ENCODE assay signal across 30 cellular contexts in the genomic region with DNA sequence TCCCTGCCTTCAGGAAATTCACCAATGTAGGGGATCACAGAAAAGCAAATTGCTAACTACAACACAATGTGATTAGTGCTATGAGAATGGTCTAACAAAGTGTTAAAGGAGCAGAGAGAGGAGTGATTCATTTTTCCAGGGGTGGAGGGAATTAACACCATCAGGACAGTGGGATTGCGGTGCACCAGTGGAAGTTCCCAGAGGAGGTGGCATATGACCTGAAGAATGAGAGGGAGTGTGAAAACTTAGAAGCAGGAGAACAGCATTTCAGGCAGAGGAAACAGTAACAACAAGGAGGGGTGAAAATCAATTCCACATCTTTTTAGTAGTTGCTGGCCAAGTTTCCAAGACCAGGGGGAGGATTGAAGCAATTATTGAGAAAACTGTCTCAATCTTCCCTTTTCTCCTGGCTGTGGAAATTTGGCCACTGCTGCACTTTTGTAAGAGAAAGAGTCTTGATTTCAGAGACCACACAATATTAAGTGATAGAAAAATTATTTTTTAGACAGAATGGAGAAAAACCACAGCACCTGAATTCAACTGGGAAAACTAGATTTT. TPM values are rescaled to one million over a fixed set of nuclear protein-coding genes. Genes with fewer than 3 reads are reported as not detected.
"Had no signal": no experiment of that assay in that cellular context is flagged by ENCODE, and none has a peak within 500 bp of the region (broad histone marks: within the 10 kb centered on the region; RNA-seq: fewer than 3 reads in every experiment).

No MANE protein-coding gene starts in this region.

- H3K4me1 Mint-ChIP-seq: activated B cell treated with CpG ODN at 0.5 μM for 24 hours, T-helper 17 cell had no signal

- H2AFZ ChIP-seq: hepatocyte had no signal

- H3K79me2 ChIP-seq: hepatocyte had no signal

- H3K4me3 Mint-ChIP-seq: activated B cell treated with CpG ODN at 0.5 μM for 24 hours; activated T-cell treated with anti-CD3 and anti-CD28 coated beads, Interleukin-2, amount 50 U/mL, for 72 hours; effector memory CD8-positive, alpha-beta T cell; nephron progenitor cell; T-helper 17 cell had no signal

- ATAC-seq: activated naive CD4-positive, alpha-beta T cell treated with anti-CD3 and anti-CD28 coated beads, Interleukin-2, amount 50 U/mL, for 72 hours; activated T-cell treated with anti-CD3 and anti-CD28 coated beads, Interleukin-2, amount 50 U/mL, for 72 hours; body of pancreas; effector memory CD8-positive, alpha-beta T cell; mucosa of descending colon; T-helper 17 cell had no signal

- H3K36me3 Mint-ChIP-seq: activated naive CD4-positive, alpha-beta T cell treated with anti-CD3 and anti-CD28 coated beads, Interleukin-2, amount 50 U/mL, for 72 hours had no signal

- H3K4me1 ChIP-seq: body of pancreas, left ventricle myocardium inferior, pancreas, prostate gland, spleen, transverse colon had no signal

- H3K9me3 ChIP-seq: body of pancreas, mucosa of descending colon, pancreas, prostate gland, transverse colon had no signal

- H3K36me3 ChIP-seq: left ventricle myocardium inferior, pancreas, prostate gland, spleen, transverse colon had no signal

- H3K27me3 ChIP-seq: body of pancreas, hepatocyte, pancreas, spleen, transverse colon had no signal

- DNase-seq: activated B cell treated with CpG ODN at 0.5 μM for 24 hours; activated CD4-positive, alpha-beta T cell treated with anti-CD3 and anti-CD28 coated beads, Interleukin-2, amount 50 U/mL, for 4 hours; activated naive CD4-positive, alpha-beta T cell; activated T-cell treated with anti-CD3 and anti-CD28 coated beads for 4 hours; activated T-cell treated with anti-CD3 and anti-CD28 coated beads, Interleukin-2, amount 50 U/mL, for 72 hours; anterior cingulate cortex; body of pancreas; dorsolateral prefrontal cortex; effector memory CD8-positive, alpha-beta T cell; erythroblast; islet precursor cell; left ventricle myocardium inferior; mesendoderm; mucosa of descending colon; nephron progenitor cell; pancreas; spleen; stimulated activated naive CD4-positive, alpha-beta T cell; T-helper 17 cell; transverse colon had no signal

- H3K27ac ChIP-seq: body of pancreas, coronary artery, dorsolateral prefrontal cortex, hepatocyte, left ventricle myocardium inferior, pancreas, prostate gland, spleen, transverse colon had no signal

- H3K9me3 Mint-ChIP-seq: nephron progenitor cell had no signal

- H3K4me3 ChIP-seq: body of pancreas, coronary artery, dorsolateral prefrontal cortex, hepatocyte, left ventricle myocardium inferior, lung, mucosa of descending colon, pancreas, prostate gland, spleen, transverse colon had no signal

- H3K27ac Mint-ChIP-seq: activated B cell treated with CpG ODN at 0.5 μM for 24 hours; activated naive CD4-positive, alpha-beta T cell treated with anti-CD3 and anti-CD28 coated beads, Interleukin-2, amount 50 U/mL, for 72 hours; activated T-cell treated with anti-CD3 and anti-CD28 coated beads, Interleukin-2, amount 50 U/mL, for 72 hours; effector memory CD8-positive, alpha-beta T cell; nephron progenitor cell; T-helper 17 cell had no signal

- H3K4me2 ChIP-seq: hepatocyte had no signal

- H3K27me3 Mint-ChIP-seq: activated B cell treated with CpG ODN at 0.5 μM for 24 hours; effector memory CD8-positive, alpha-beta T cell; T-helper 17 cell had no signal

RNA-seq across cellular contexts. Expression of gene CCDC172, which starts 23.7 kb away (rescaled TPM):
- total RNA-seq: activated B cell treated with CpG ODN at 0.5 μM for 24 hours; activated naive CD4-positive, alpha-beta T cell treated with anti-CD3 and anti-CD28 coated beads, Interleukin-2, amount 50 U/mL, for 72 hours; activated T-cell treated with anti-CD3 and anti-CD28 coated beads, Interleukin-2, amount 50 U/mL, for 72 hours; body of pancreas; dorsolateral prefrontal cortex; fibroblast of lung; fibroblast of villous mesenchyme; hepatocyte; left ventricle myocardium inferior; lung; mucosa of descending colon; pancreas; spleen; T-helper 17 cell; temporal lobe; transverse colon; urinary bladder had no signal
- polyA plus RNA-seq: adipose tissue, fibroblast of lung, hepatocyte, lung, pancreas, spleen, urinary bladder had no signal

RNA-seq across cellular contexts. Expression of gene GFRA1, which starts 27.6 kb away (rescaled TPM):
- total RNA-seq: activated B cell treated with CpG ODN at 0.5 μM for 24 hours; activated T-cell treated with anti-CD3 and anti-CD28 coated beads, Interleukin-2, amount 50 U/mL, for 72 hours; T-helper 17 cell had no signal
